ENCODE assay signal across 39 cellular contexts in the genomic region with DNA sequence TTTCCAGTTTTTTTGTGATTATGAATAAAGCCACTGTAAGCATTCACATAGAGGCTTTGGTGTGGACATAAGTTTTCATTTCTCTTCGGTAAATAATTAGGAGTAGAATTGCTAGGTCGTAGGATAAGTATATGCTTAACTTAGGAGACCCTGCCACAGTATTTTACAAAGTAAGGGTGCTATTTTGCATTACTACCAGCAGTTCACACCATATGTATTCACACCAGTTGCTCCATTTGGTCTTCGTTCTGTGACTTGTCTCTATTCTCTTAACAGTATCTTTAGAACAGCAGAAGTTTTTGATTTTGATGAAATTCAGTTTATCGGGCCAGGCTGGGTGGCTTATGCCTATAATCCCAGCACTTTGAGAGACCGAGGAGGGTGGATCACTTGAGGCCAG.
"Had no signal": no experiment of that assay in that cellular context is flagged by ENCODE, and none has a peak within 500 bp of the region (broad histone marks: within the 10 kb centered on the region; RNA-seq: fewer than 3 reads in every experiment).

No MANE protein-coding gene starts in this region.

- H3K4me1 Mint-ChIP-seq: activated naive CD4-positive, alpha-beta T cell treated with anti-CD3 and anti-CD28 coated beads, Interleukin-2, amount 10 ng/mL, durations not matched to agents 7 days and 5 days; activated naive CD4-positive, alpha-beta T cell treated with anti-CD3 and anti-CD28 coated beads, Interleukin-2, amount 50 U/mL, for 24 hours; activated naive CD8-positive, alpha-beta T cell treated with anti-CD3 and anti-CD28 coated beads, Interleukin-2, amount 10 ng/mL, durations not matched to agents 7 days and 5 days had no signal

- H3K27ac ChIP-seq: adrenal gland, ascending aorta, body of pancreas, brain microvascular endothelial cell, breast epithelium, cardiac muscle cell, colonic mucosa had no signal

- H3K4me1 ChIP-seq: adrenal gland, ascending aorta, body of pancreas, breast epithelium, colonic mucosa had no signal

- FAIRE-seq: astrocyte, bronchial epithelial cell, colon had no signal

- H3K36me3 Mint-ChIP-seq: activated naive CD4-positive, alpha-beta T cell treated with anti-CD3 and anti-CD28 coated beads, Interleukin-2, amount 10 ng/mL, durations not matched to agents 7 days and 5 days had no signal

- H3K9me3 ChIP-seq: adrenal gland, colonic mucosa had no signal

- H3K4me3 Mint-ChIP-seq: activated naive CD4-positive, alpha-beta T cell treated with anti-CD3 and anti-CD28 coated beads for 36 hours; activated naive CD4-positive, alpha-beta T cell treated with anti-CD3 and anti-CD28 coated beads, Interleukin-2, amount 10 ng/mL, durations not matched to agents 7 days and 5 days; activated naive CD4-positive, alpha-beta T cell treated with anti-CD3 and anti-CD28 coated beads, Interleukin-2, amount 50 U/mL, for 24 hours; activated naive CD8-positive, alpha-beta T cell; activated naive CD8-positive, alpha-beta T cell treated with anti-CD3 and anti-CD28 coated beads for 36 hours; activated naive CD8-positive, alpha-beta T cell treated with anti-CD3 and anti-CD28 coated beads, Interleukin-2, amount 10 ng/mL, durations not matched to agents 7 days and 5 days; activated naive CD8-positive, alpha-beta T cell treated with anti-CD3 and anti-CD28 coated beads, Interleukin-2, amount 50 U/mL, for 24 hours; activated T-cell treated with anti-CD3 and anti-CD28 coated beads, Interleukin-2, amount 50 U/mL, for 72 hours; activated T-helper 1 cell treated with anti-CD3 and anti-CD28 coated beads, Interleukin-12 subunit alpha, Interleukin-12 subunit beta, Interleukin-2, Interleukin-4 antibody, amounts not matched to agents 30 ng/mL and 10 ng/mL and 1 ng/mL, durations not matched to agents 14 hours and 24 hours and 36 hours; activated T-helper 17 cell treated with anti-CD3 and anti-CD28 coated beads, Interleukin-2, amount 50 U/mL, for 72 hours; brain; central memory CD8-positive, alpha-beta T cell had no signal

- H3K4me3 ChIP-seq: adrenal gland, ascending aorta, body of pancreas, breast epithelium, cardiac muscle cell, colonic mucosa had no signal

- H3K27me3 ChIP-seq: adrenal gland, ascending aorta, body of pancreas, brain microvascular endothelial cell, breast epithelium, cardiac muscle cell, colonic mucosa had no signal

- H3K27me3 Mint-ChIP-seq: activated naive CD4-positive, alpha-beta T cell treated with anti-CD3 and anti-CD28 coated beads, Interleukin-2, amount 10 ng/mL, durations not matched to agents 7 days and 5 days; activated naive CD4-positive, alpha-beta T cell treated with anti-CD3 and anti-CD28 coated beads, Interleukin-2, amount 50 U/mL, for 24 hours; activated naive CD8-positive, alpha-beta T cell; activated naive CD8-positive, alpha-beta T cell treated with anti-CD3 and anti-CD28 coated beads for 36 hours; activated naive CD8-positive, alpha-beta T cell treated with anti-CD3 and anti-CD28 coated beads, Interleukin-2, amount 10 ng/mL, durations not matched to agents 7 days and 5 days; activated naive CD8-positive, alpha-beta T cell treated with anti-CD3 and anti-CD28 coated beads, Interleukin-2, amount 50 U/mL, for 24 hours; activated T-helper 17 cell treated with anti-CD3 and anti-CD28 coated beads, Interleukin-2, amount 50 U/mL, for 72 hours; brain; central memory CD8-positive, alpha-beta T cell had no signal

- H3K36me3 ChIP-seq: adrenal gland, ascending aorta, brain microvascular endothelial cell, breast epithelium, cardiac muscle cell, colonic mucosa had no signal

- ATAC-seq: activated naive CD4-positive, alpha-beta T cell treated with anti-CD3 and anti-CD28 coated beads, Interleukin-2, amount 50 U/mL, for 72 hours; activated naive CD8-positive, alpha-beta T cell treated with anti-CD3 and anti-CD28 coated beads, Interleukin-2, amount 50 U/mL, for 24 hours; activated T-cell treated with anti-CD3 and anti-CD28 coated beads, Interleukin-2, amount 50 U/mL, for 72 hours; activated T-helper 17 cell treated with anti-CD3 and anti-CD28 coated beads, Interleukin-2, amount 50 U/mL, for 72 hours; body of pancreas had no signal

- H3K27ac Mint-ChIP-seq: activated naive CD4-positive, alpha-beta T cell treated with anti-CD3 and anti-CD28 coated beads for 36 hours; activated naive CD4-positive, alpha-beta T cell treated with anti-CD3 and anti-CD28 coated beads, Interleukin-2, amount 10 ng/mL, durations not matched to agents 7 days and 5 days; activated naive CD4-positive, alpha-beta T cell treated with anti-CD3 and anti-CD28 coated beads, Interleukin-2, amount 50 U/mL, for 24 hours; activated naive CD4-positive, alpha-beta T cell treated with anti-CD3 and anti-CD28 coated beads, Interleukin-2, amount 50 U/mL, for 72 hours; activated naive CD8-positive, alpha-beta T cell; activated naive CD8-positive, alpha-beta T cell treated with anti-CD3 and anti-CD28 coated beads for 36 hours; activated naive CD8-positive, alpha-beta T cell treated with anti-CD3 and anti-CD28 coated beads, Interleukin-2, amount 10 ng/mL, durations not matched to agents 7 days and 5 days; activated naive CD8-positive, alpha-beta T cell treated with anti-CD3 and anti-CD28 coated beads, Interleukin-2, amount 50 U/mL, for 24 hours; activated T-cell treated with anti-CD3 and anti-CD28 coated beads, Interleukin-2, amount 50 U/mL, for 72 hours; activated T-helper 1 cell treated with anti-CD3 and anti-CD28 coated beads, Interleukin-12 subunit alpha, Interleukin-12 subunit beta, Interleukin-2, Interleukin-4 antibody, amounts not matched to agents 30 ng/mL and 10 ng/mL and 1 ng/mL, durations not matched to agents 14 hours and 24 hours and 36 hours; activated T-helper 17 cell treated with anti-CD3 and anti-CD28 coated beads, Interleukin-2, amount 50 U/mL, for 72 hours; activated T-helper 2 cell treated with anti-CD3 and anti-CD28 coated beads, Interferon-gamma antibody, Interleukin-2, Interleukin-4, amounts not matched to agents 10 μg/mL and 5 μg/mL and 100 μg/mL, durations not matched to agents 14 hours and 24 hours and 36 hours; brain had no signal

- DNase-seq: activated effector memory CD4-positive, alpha-beta T cell treated with anti-CD3 and anti-CD28 coated beads, Interleukin-2, amount 50 U/mL, for 16 hours; activated effector memory CD4-positive, alpha-beta T cell treated with Interleukin-2 at 50 U/mL for 16 hours; activated gamma-delta T cell; activated gamma-delta T cell treated with Interleukin-2 at 50 U/mL for 16 hours; activated naive CD4-positive, alpha-beta T cell; activated naive CD4-positive, alpha-beta T cell treated with anti-CD3 and anti-CD28 coated beads for 36 hours; activated naive CD4-positive, alpha-beta T cell treated with anti-CD3 and anti-CD28 coated beads, Interleukin-2, amount 10 ng/mL, durations not matched to agents 7 days and 5 days; activated naive CD4-positive, alpha-beta T cell treated with anti-CD3 and anti-CD28 coated beads, Interleukin-2, amount 50 U/mL, for 16 hours; activated naive CD4-positive, alpha-beta T cell treated with Interleukin-2 at 50 U/mL for 16 hours; activated naive CD8-positive, alpha-beta T cell treated with anti-CD3 and anti-CD28 coated beads for 36 hours; activated naive CD8-positive, alpha-beta T cell treated with anti-CD3 and anti-CD28 coated beads, Interleukin-2, amount 10 ng/mL, durations not matched to agents 7 days and 5 days; activated naive CD8-positive, alpha-beta T cell treated with anti-CD3 and anti-CD28 coated beads, Interleukin-2, amount 50 U/mL, for 24 hours; activated T-cell treated with anti-CD3 and anti-CD28 coated beads, Interleukin-2, amount 50 U/mL, for 48 hours; activated T-cell treated with anti-CD3 and anti-CD28 coated beads, Interleukin-2, amount 50 U/mL, for 72 hours; adrenal gland; amniotic stem cell; amygdala; anterior cingulate cortex; aorta; body of pancreas; brain microvascular endothelial cell; caudate nucleus; central memory CD4-positive, alpha-beta T cell; cerebellar nuclear complex; colonic mucosa had no signal

- H3K9me3 Mint-ChIP-seq: activated naive CD4-positive, alpha-beta T cell treated with anti-CD3 and anti-CD28 coated beads, Interleukin-2, amount 50 U/mL, for 24 hours had no signal
